ENCODE assay signal across 27 cellular contexts in genomic region chr5:74619308-74619707, GRCh38. TPM values are rescaled to one million over a fixed set of nuclear protein-coding genes. Genes with fewer than 3 reads are reported as not detected.
DNase-seq lines count a peak whose midpoint lies in the region; ATAC-seq, FAIRE-seq and TF ChIP-seq lines count a peak whose summit lies in the region.
"Had no signal": no experiment of that assay in that cellular context is flagged by ENCODE, and none has a peak within 500 bp of the region (broad histone marks: within the 10 kb centered on the region; RNA-seq: fewer than 3 reads in every experiment).

No MANE protein-coding gene starts in this region.

- no peak overlapping the region for H2BK5ac ChIP-seq in IMR-90 (ENCODE audit: low read depth, low read length, poor library complexity, severe bottlenecking)

- no peak for DNase-seq in IMR-90
- peak; percentile 32 for DNase-seq in globus pallidus (ENCODE audit: low spot score)
- no peak for DNase-seq in neural crest cell (ENCODE audit: low read depth, low spot score)
- DNase-seq in small intestine, result peak; percentile 55
- no peak for DNase-seq in NCI-H510A treated with DMSO at 0.1 percent for 48 hours (lab: John Stamatoyannopoulos, UW)
- DNase-seq in NCI-H2196 (lab: John Stamatoyannopoulos, UW; ENCODE audit: unreplicated experiment), result no peak
- DNase-seq in SHP77 treated with DMSO at 0.1 percent for 48 hours (lab: John Stamatoyannopoulos, UW), result no peak
- DNase-seq: DMS53; GDM1; KBM-7; MM.1S; NCI-H1048; NCI-H1417 treated with DMSO at 0.1 percent for 48 hours; NCI-H187; NCI-H2107; NCI-H748 treated with DMSO at 0.1 percent for 48 hours; NK-92 treated with Interleukin-12 subunit alpha and Interleukin-12 subunit beta, amount 100 ng/mL, for 24 hours; SIG-M5; SK-N-SH had no signal

- WGBS in IMR-90 (ENCODE audit: extremely low coverage in 2 of 2, insufficient read length in 1 of 2), 2 experiments, result 33% methylated on average over 1 of the region's 1 CpG; no CpG with 5 or more reads in 1 of the 2 experiments
- WGBS in small intestine, 3 donors, result 7 to 36% (median 13%) methylated on average over 1 of the region's 1 CpG

- no peak overlapping the region for H4K8ac ChIP-seq in IMR-90 (ENCODE audit: low read depth in 2 of 2, low read length in 2 of 2)

- H3K23ac ChIP-seq in IMR-90 (ENCODE audit: low read depth, low read length), result no peak overlapping the region

- H3K4me3 ChIP-seq in IMR-90 (ENCODE audit: insufficient read depth, low read depth, low read length) (no peak overlapping the region), small intestine (ENCODE audit: low read depth in 1 of 2, low read length in 2 of 2) (no peak overlapping the region)
- H3K4me3 ChIP-seq: GM23338 had no signal

- CTCF ChIA-PET in IMR-90 (lab: Yijun Ruan, JAX), result no interaction called here

- no peak overlapping the region for H3K18ac ChIP-seq in IMR-90 (ENCODE audit: low read depth, low read length)

- no peak overlapping the region for H3K4ac ChIP-seq in IMR-90 (ENCODE audit: low read depth, low read length)

- H3K27me3 ChIP-seq in IMR-90 (ENCODE audit: control insufficient read depth, insufficient read depth, low read length) (peaks cover 6% of the 10 kb centered on the region), small intestine (ENCODE audit: control insufficient read depth in 2 of 2, insufficient read depth in 2 of 2, low read length in 2 of 2) (no peaks in the 10 kb centered on the region)

- POLR2A ChIA-PET in IMR-90 (lab: Charles Lee; ENCODE audit: unreplicated experiment), result no interaction called here

- no peak overlapping the region for H2AFZ ChIP-seq in IMR-90 (replicated peaks; ENCODE audit: low read length, poor library complexity)
- H2AFZ ChIP-seq: GM23338 had no signal

- H3K14ac ChIP-seq in IMR-90 (replicated peaks; ENCODE audit: low read depth, low read length), result no peak overlapping the region

- no peak for TF ChIP-seq RAD21 in IMR-90 (IDR thresholded peaks at IDR 0.05; ENCODE audit: low read length)

- FAIRE-seq in small intestine (lab: Jason Lieb, UNC), result no peak
- FAIRE-seq: A204.1, D721Med, GM18507 had no signal

- peak overlapping the region; percentile 21 for H3K4me3 Mint-ChIP-seq in neural crest cell
- H3K4me3 Mint-ChIP-seq: B cell, CD14-positive monocyte, GM23338 had no signal

- no peaks in the 10 kb centered on the region for H3K36me3 ChIP-seq in IMR-90 (ENCODE audit: control insufficient read depth, insufficient read depth, low read length)
- H3K36me3 ChIP-seq in small intestine (ENCODE audit: control insufficient read depth in 2 of 2, insufficient read depth in 2 of 2, low read length in 2 of 2), result no peaks in the 10 kb centered on the region

- H4K91ac ChIP-seq in IMR-90 (ENCODE audit: insufficient read depth, low read depth, low read length), result no peak overlapping the region

- no peak overlapping the region for H3K4me2 ChIP-seq in IMR-90 (ENCODE audit: low read depth, low read length)
- H3K4me2 ChIP-seq: GM23338, SK-N-SH had no signal

- no peaks in the 10 kb centered on the region for H3K79me1 ChIP-seq in IMR-90 (ENCODE audit: low read depth in 1 of 2, low read length in 2 of 2)

- H2BK20ac ChIP-seq in IMR-90 (ENCODE audit: low read depth, low read length), result no peak overlapping the region

- H3K9me3 ChIP-seq in IMR-90 (ENCODE audit: control insufficient read depth, insufficient read depth, low read length) (no peaks in the 10 kb centered on the region), small intestine (ENCODE audit: control insufficient read depth, low read depth) (no peaks in the 10 kb centered on the region)
- H3K9me3 ChIP-seq: SK-N-SH had no signal

- no TSS peak for BruUV-seq in IMR-90 (replicated peaks; lab: Mats Ljungman, UMichigan)

- H3K4me1 Mint-ChIP-seq in neural crest cell, result peaks cover 78% of the 10 kb centered on the region
- H3K4me1 Mint-ChIP-seq: B cell had no signal

- H3K27ac ChIP-seq in IMR-90 (ENCODE audit: insufficient read depth, low read length) (no peak overlapping the region), small intestine (ENCODE audit: low read depth in 1 of 2, low read length in 1 of 2) (no peak overlapping the region)
- H3K27ac ChIP-seq: RWPE1 had no signal

- peak overlapping the region; percentile 22 for H3K27ac Mint-ChIP-seq in neural crest cell (ENCODE audit: unreplicated experiment)
- H3K27ac Mint-ChIP-seq: B cell, GM23338 had no signal

- TF ChIP-seq CTCF in IMR-90 (conservative IDR thresholded peaks at IDR 0.05; ENCODE audit: low read depth, low read length) (no peak), neural crest cell (conservative IDR thresholded peaks at IDR 0.05) (no peak)

- H4K20me1 ChIP-seq in IMR-90 (ENCODE audit: insufficient read depth, low read length), result no peaks in the 10 kb centered on the region

- H3K36me3 Mint-ChIP-seq in neural crest cell (ENCODE audit: low read depth), result no peaks in the 10 kb centered on the region
- H3K36me3 Mint-ChIP-seq: CD14-positive monocyte had no signal

- ATAC-seq in IMR-90 (ENCODE audit: low read depth), result no peak
- ATAC-seq: GM23338, HCT116 had no signal

- H3K9ac ChIP-seq in IMR-90 (ENCODE audit: low read depth, low read length), result no peak overlapping the region
- H3K9ac ChIP-seq: SK-N-SH had no signal

- no peaks in the 10 kb centered on the region; the same call in 1 of the 2 replicates for H3K9me1 ChIP-seq in IMR-90 (ENCODE audit: insufficient read depth, low read length)

- H2BK120ac ChIP-seq in IMR-90 (ENCODE audit: low read depth, low read length), result no peak overlapping the region

- intact Hi-C loops in IMR-90 (cut with micrococcal nuclease), result no loop called here

- in situ Hi-C loops in IMR-90 (cut with MboI; ENCODE audit: low sequenced_read_pairs), result no loop called here

- H4K5ac ChIP-seq in IMR-90 (ENCODE audit: low read depth, low read length), result no peak overlapping the region

- H3K9me3 Mint-ChIP-seq in neural crest cell, result peaks cover 4% of the 10 kb centered on the region

- no peaks in the 10 kb centered on the region for H3K27me3 Mint-ChIP-seq in neural crest cell (ENCODE audit: low read depth)

- TF ChIP-seq POLR2A in IMR-90 (IDR thresholded peaks at IDR 0.05; ENCODE audit: low read depth, low read length), result no peak

- H2BK15ac ChIP-seq in IMR-90 (ENCODE audit: low read depth, low read length), result no peak overlapping the region

- H2AK5ac ChIP-seq in IMR-90 (ENCODE audit: low read depth, low read length), result peak overlapping the region; percentile 24; the same call in 1 of the 2 replicates

- no peak overlapping the region for H3K56ac ChIP-seq in IMR-90 (ENCODE audit: extremely low read depth, insufficient read depth, low read length)

- no peak overlapping the region for H2AK9ac ChIP-seq in IMR-90 (replicated peaks; ENCODE audit: low read depth, low read length, poor library complexity)

- H3K4me1 ChIP-seq in IMR-90 (ENCODE audit: control insufficient read depth, insufficient read depth, low read length) (no peaks in the 10 kb centered on the region; the same call in 1 of the 2 replicates), small intestine (ENCODE audit: control insufficient read depth in 2 of 2, insufficient read depth in 1 of 2, low read depth in 1 of 2, low read length in 1 of 2) (peaks cover 0 to 4% of the 10 kb centered on the region in 2 donors)

- dilution Hi-C loops in IMR-90 (cut with HindIII; ENCODE audit: low sequenced_read_pairs, unreplicated experiment), result no loop called here

TF ChIP-seq in IMR-90, 13 proteins besides CTCF, POLR2A, EP300 and RAD21:
- TF ChIP-seq NFE2L2 (IDR thresholded peaks at IDR 0.05; ENCODE audit: low read depth, low read length), result no peak
- no peak for TF ChIP-seq RFX5 (IDR thresholded peaks at IDR 0.05; ENCODE audit: low read depth, low read length)
- TF ChIP-seq BHLHE40 (IDR thresholded peaks at IDR 0.05; ENCODE audit: low read depth, low read length), result no peak
- no peak for TF ChIP-seq USF2 (IDR thresholded peaks at IDR 0.05; ENCODE audit: low read depth, low read length)
- no peak for TF ChIP-seq MXI1 (IDR thresholded peaks at IDR 0.05; ENCODE audit: borderline replicate concordance, low read depth, low read length)
- no peak for TF ChIP-seq MAFK (IDR thresholded peaks at IDR 0.05; ENCODE audit: low read depth, low read length)
- no peak for TF ChIP-seq CHD1 (IDR thresholded peaks at IDR 0.05; ENCODE audit: low read depth, low read length)
- TF ChIP-seq SMC3 (IDR thresholded peaks at IDR 0.05; ENCODE audit: low read depth, low read length), result no peak
- no peak for TF ChIP-seq FOS (IDR thresholded peaks at IDR 0.05; ENCODE audit: low read depth, low read length)
- no peak for TF ChIP-seq CEBPB (IDR thresholded peaks at IDR 0.05; ENCODE audit: low read depth, low read length)
- no peak for TF ChIP-seq ELK1 (IDR thresholded peaks at IDR 0.05; ENCODE audit: borderline replicate concordance, low read depth, low read length)
- no peak for TF ChIP-seq MAZ (IDR thresholded peaks at IDR 0.05; ENCODE audit: borderline replicate concordance, low read depth, low read length)
- no peak for TF ChIP-seq RCOR1 (IDR thresholded peaks at IDR 0.05; ENCODE audit: insufficient replicate concordance, low read length)

RNA-seq across cellular contexts. Expression of gene ENC1, which starts 21.2 kb away (rescaled TPM):
- total RNA-seq in IMR-90 (2012; rRNA removed), result 55.8 and 70.8 TPM in 2 replicates
- 24.9 and 25.6 TPM in 2 replicates for polyA plus RNA-seq in IMR-90 (2012; rRNA removed)
- polyA plus RNA-seq in IMR-90 (2012; cell fraction: cytosol; rRNA removed), result 6.4 and 35.1 TPM in 2 replicates
- polyA plus RNA-seq in IMR-90 (2012; cell fraction: nucleus; rRNA removed; ENCODE audit: low replicate concordance), result 57.2 and 111 TPM in 2 replicates
- 130 and 135 TPM in 2 replicates for total RNA-seq in neural crest cell
- polyA plus RNA-seq in small intestine, result 10 to 100 TPM in 2 of 3 donors, 1 to 10 TPM in 1; 6.8 to 20.0 (median 13.9) TPM

Comparison
In these comparisons a context has a peak if more than half of its experiments do, and no peak if none do; other contexts are left out.
1. DNase-seq: peak in globus pallidus (single experiment) and small intestine (single experiment); none in IMR-90 (single experiment), neural crest cell (single experiment), NCI-H510A treated with DMSO at 0.1 percent for 48 hours (single experiment), NCI-H2196 (single experiment) and SHP77 treated with DMSO at 0.1 percent for 48 hours (single experiment).